ENCODE assay signal across 2 cellular contexts in the genomic region with DNA sequence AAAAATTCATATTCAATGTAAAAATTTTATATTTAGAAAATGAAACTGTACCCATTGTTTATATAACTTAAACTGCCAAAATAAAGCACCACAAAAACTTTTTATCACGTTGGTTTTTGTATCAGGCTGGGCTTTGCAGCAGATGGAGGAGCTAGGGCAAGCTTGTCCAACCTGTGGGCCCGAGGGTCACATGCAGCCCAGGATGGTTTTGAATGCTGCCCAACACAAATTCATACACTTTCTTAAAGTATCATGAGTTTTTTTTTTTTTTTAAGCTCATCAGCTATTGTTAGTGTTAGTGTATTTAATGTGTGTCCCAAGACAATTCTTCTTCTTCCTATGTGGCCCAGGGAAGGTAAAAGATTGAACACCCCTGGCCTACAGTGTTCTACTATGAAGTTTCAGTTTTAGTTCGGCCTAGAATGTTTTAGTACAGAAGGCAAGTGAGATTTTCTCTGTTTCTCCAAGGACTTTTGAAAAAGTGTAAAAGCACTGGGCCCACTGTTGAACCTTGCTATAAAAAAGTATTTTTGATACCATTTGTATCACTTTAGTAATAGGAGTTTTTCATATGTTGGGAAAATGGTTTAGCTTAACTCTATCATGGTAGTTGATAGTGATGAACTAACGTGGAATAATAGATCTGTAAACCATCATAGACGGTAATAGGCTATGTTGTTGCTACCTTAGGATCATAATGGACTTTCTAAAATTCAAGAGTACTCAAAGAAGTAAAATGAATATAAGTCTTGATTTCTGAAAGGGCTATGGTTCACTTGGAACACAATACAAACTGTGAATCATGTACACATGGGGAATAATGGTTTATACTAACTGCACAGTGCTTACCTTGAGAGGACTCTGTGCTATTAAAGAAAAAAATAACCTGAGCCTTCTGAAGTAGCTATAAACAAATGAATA.
TF ChIP-seq lines count a peak whose summit lies in the region.

No MANE protein-coding gene starts in this region.

TF ChIP-seq in GM12891, 5 proteins besides CTCF, POLR2A, EP300 and RAD21:
- no peak for TF ChIP-seq PAX5 (IDR thresholded peaks at IDR 0.05; ENCODE audit: insufficient read depth, low read length, severe bottlenecking)

TF ChIP-seq in GM12878, 131 proteins besides CTCF, POLR2A, EP300 and RAD21:
- TF ChIP-seq ATF3 (IDR thresholded peaks at IDR 0.05; ENCODE audit: borderline replicate concordance, extremely low read depth, low read depth, low read length): no peak
- no peak for TF ChIP-seq CEBPZ (IDR thresholded peaks at IDR 0.05; ENCODE audit: low read depth, low read length)
- no peak for TF ChIP-seq MTA3 (IDR thresholded peaks at IDR 0.05; ENCODE audit: borderline replicate concordance, low read length)
- no peak for TF ChIP-seq NRF1 (conservative IDR thresholded peaks at IDR 0.05; ENCODE audit: low read depth, low read length)
- no peak for TF ChIP-seq SMC3 (IDR thresholded peaks at IDR 0.05; ENCODE audit: borderline replicate concordance, low read length)
- no peak for TF ChIP-seq LARP7 (IDR thresholded peaks at IDR 0.05)
- TF ChIP-seq, protein P1, sequence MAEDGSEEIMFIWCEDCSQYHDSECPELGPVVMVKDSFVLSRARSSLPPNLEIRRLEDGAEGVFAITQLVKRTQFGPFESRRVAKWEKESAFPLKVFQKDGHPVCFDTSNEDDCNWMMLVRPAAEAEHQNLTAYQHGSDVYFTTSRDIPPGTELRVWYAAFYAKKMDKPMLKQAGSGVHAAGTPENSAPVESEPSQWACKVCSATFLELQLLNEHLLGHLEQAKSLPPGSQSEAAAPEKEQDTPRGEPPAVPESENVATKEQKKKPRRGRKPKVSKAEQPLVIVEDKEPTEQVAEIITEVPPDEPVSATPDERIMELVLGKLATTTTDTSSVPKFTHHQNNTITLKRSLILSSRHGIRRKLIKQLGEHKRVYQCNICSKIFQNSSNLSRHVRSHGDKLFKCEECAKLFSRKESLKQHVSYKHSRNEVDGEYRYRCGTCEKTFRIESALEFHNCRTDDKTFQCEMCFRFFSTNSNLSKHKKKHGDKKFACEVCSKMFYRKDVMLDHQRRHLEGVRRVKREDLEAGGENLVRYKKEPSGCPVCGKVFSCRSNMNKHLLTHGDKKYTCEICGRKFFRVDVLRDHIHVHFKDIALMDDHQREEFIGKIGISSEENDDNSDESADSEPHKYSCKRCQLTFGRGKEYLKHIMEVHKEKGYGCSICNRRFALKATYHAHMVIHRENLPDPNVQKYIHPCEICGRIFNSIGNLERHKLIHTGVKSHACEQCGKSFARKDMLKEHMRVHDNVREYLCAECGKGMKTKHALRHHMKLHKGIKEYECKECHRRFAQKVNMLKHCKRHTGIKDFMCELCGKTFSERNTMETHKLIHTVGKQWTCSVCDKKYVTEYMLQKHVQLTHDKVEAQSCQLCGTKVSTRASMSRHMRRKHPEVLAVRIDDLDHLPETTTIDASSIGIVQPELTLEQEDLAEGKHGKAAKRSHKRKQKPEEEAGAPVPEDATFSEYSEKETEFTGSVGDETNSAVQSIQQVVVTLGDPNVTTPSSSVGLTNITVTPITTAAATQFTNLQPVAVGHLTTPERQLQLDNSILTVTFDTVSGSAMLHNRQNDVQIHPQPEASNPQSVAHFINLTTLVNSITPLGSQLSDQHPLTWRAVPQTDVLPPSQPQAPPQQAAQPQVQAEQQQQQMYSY (CRISPR knock-in tag; IDR thresholded peaks at IDR 0.05): no peak
- no peak for TF ChIP-seq POLR2AphosphoS2 (IDR thresholded peaks at IDR 0.05; ENCODE audit: low read depth, low read length)
- no peak for TF ChIP-seq CUX1 (IDR thresholded peaks at IDR 0.05; ENCODE audit: insufficient replicate concordance, low read depth, low read length)
- no peak for TF ChIP-seq YY1 (IDR thresholded peaks at IDR 0.05; ENCODE audit: low read depth, low read length)
- TF ChIP-seq ZNF24 (IDR thresholded peaks at IDR 0.05): no peak
- TF ChIP-seq, protein P2, sequence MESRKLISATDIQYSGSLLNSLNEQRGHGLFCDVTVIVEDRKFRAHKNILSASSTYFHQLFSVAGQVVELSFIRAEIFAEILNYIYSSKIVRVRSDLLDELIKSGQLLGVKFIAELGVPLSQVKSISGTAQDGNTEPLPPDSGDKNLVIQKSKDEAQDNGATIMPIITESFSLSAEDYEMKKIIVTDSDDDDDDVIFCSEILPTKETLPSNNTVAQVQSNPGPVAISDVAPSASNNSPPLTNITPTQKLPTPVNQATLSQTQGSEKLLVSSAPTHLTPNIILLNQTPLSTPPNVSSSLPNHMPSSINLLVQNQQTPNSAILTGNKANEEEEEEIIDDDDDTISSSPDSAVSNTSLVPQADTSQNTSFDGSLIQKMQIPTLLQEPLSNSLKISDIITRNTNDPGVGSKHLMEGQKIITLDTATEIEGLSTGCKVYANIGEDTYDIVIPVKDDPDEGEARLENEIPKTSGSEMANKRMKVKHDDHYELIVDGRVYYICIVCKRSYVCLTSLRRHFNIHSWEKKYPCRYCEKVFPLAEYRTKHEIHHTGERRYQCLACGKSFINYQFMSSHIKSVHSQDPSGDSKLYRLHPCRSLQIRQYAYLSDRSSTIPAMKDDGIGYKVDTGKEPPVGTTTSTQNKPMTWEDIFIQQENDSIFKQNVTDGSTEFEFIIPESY (IDR thresholded peaks at IDR 0.05): no peak
- TF ChIP-seq CBFB (IDR thresholded peaks at IDR 0.05; ENCODE audit: low read depth): no peak
- TF ChIP-seq NKRF (conservative IDR thresholded peaks at IDR 0.05): no peak
